12 cellular contexts compared by ENCODE assay signal in genomic region chr2:227655454-227655853, GRCh38. TPM values are rescaled to one million over a fixed set of nuclear protein-coding genes. Genes with fewer than 3 reads are reported as not detected.
DNase-seq lines count a peak whose midpoint lies in the region; ATAC-seq, FAIRE-seq and TF ChIP-seq lines count a peak whose summit lies in the region.
"Had no signal": no experiment of that assay in that cellular context is flagged by ENCODE, and none has a peak within 500 bp of the region (broad histone marks: within the 10 kb centered on the region; RNA-seq: fewer than 3 reads in every experiment).

No MANE protein-coding gene starts in this region.

- no peak for TF ChIP-seq CTCF in A549 (IDR thresholded peaks at IDR 0.05)
- TF ChIP-seq CTCF in neural progenitor cell (IDR thresholded peaks at IDR 0.05) = no peak

- no peak overlapping the region for H3K9ac ChIP-seq in GM23248
- no peak overlapping the region for H3K9ac ChIP-seq in neural progenitor cell

- peaks cover 13% of the 10 kb centered on the region; the same call in 1 of the 2 replicates for H3F3A ChIP-seq in GM23248 (ENCODE audit: insufficient read depth)
- H3F3A ChIP-seq in neural progenitor cell (ENCODE audit: low read depth) = no peaks in the 10 kb centered on the region

- H3K79me2 ChIP-seq in GM23248 (ENCODE audit: insufficient read depth) (no peaks in the 10 kb centered on the region), neural progenitor cell (ENCODE audit: low read depth) (no peaks in the 10 kb centered on the region)

- H3K27ac Mint-ChIP-seq in T-cell = no peak overlapping the region
- no peak overlapping the region for H3K27ac Mint-ChIP-seq in neural progenitor cell
- H3K27ac Mint-ChIP-seq in CD8-positive, alpha-beta memory T cell = no peak overlapping the region
- H3K27ac Mint-ChIP-seq: naive thymus-derived CD4-positive, alpha-beta T cell had no signal

- H3K27ac ChIP-seq in A549 (peak overlapping the region; percentile 87 to 89), GM23248 (0 out of 2 replicates have a peak overlapping the region, but pooled peaks have one; percentile 8), neural progenitor cell (no peak overlapping the region)
- H3K27ac ChIP-seq in CD8-positive, alpha-beta memory T cell (ENCODE audit: low read depth, low read length) = no peak overlapping the region
- H3K27ac ChIP-seq: WERI-Rb-1 had no signal

- no peak overlapping the region for H3K4me3 ChIP-seq in A549
- H3K4me3 ChIP-seq in GM23248 = no peak overlapping the region
- no peak overlapping the region for H3K4me3 ChIP-seq in neural progenitor cell
- H3K4me3 ChIP-seq in CD8-positive, alpha-beta memory T cell (ENCODE audit: low read length) = no peak overlapping the region

- POLR2A ChIA-PET in A549 (lab: Yijun Ruan, JAX) (no interaction called here), T-cell (lab: Charles Lee) (no interaction called here)
- POLR2A ChIA-PET in CD8-positive, alpha-beta memory T cell (lab: Charles Lee) = no interaction called here

- no peak overlapping the region for H2AFZ ChIP-seq in GM23248
- no peak overlapping the region for H2AFZ ChIP-seq in neural progenitor cell (replicated peaks)

- H3K9me3 ChIP-seq in A549 (no peaks in the 10 kb centered on the region), GM23248 (ENCODE audit: low read depth) (no peaks in the 10 kb centered on the region), neural progenitor cell (ENCODE audit: low read depth) (no peaks in the 10 kb centered on the region)
- H3K9me3 ChIP-seq in CD8-positive, alpha-beta memory T cell (ENCODE audit: low read length) = no peaks in the 10 kb centered on the region

- H3K4me1 ChIP-seq in A549 = peaks cover 60% of the 10 kb centered on the region
- H3K4me1 ChIP-seq in GM23248 (ENCODE audit: insufficient read depth) = peaks cover 27% of the 10 kb centered on the region
- no peaks in the 10 kb centered on the region for H3K4me1 ChIP-seq in neural progenitor cell
- H3K4me1 ChIP-seq in CD8-positive, alpha-beta memory T cell (ENCODE audit: insufficient read depth, low read length) = no peaks in the 10 kb centered on the region

- 0% methylated on average over 1 of the region's 1 CpG for WGBS in A549 (ENCODE audit: missing lambda C conversion rate)
- whole genome bisulfite sequencing in GM23248 (ENCODE audit: low coverage in 1 of 2, low lambda C conversion rate in 2 of 2, missing lambda C conversion rate in 2 of 2), 2 experiments = 0 to 4% methylated on average over 1 of the region's 1 CpG

- intact Hi-C loops in left ventricle myocardium superior (cut with micrococcal nuclease) = no loop called here

- H3K4me1 Mint-ChIP-seq in T-cell (no peaks in the 10 kb centered on the region), neural progenitor cell (no peaks in the 10 kb centered on the region)
- H3K4me1 Mint-ChIP-seq in CD8-positive, alpha-beta memory T cell = no peaks in the 10 kb centered on the region
- H3K4me1 Mint-ChIP-seq: naive thymus-derived CD4-positive, alpha-beta T cell had no signal

- peak; percentile 73 to 85 for ATAC-seq in A549
- peak; percentile 90 for ATAC-seq in left ventricle myocardium superior
- no peak for ATAC-seq in T-cell (replicated peaks in 1 of 4)
- ATAC-seq: naive thymus-derived CD4-positive, alpha-beta T cell had no signal

- TF ChIP-seq POLR2A in A549 (IDR thresholded peaks at IDR 0.05; ENCODE audit: low read length) = no peak

- H3K9me3 Mint-ChIP-seq in T-cell (no peaks in the 10 kb centered on the region), neural progenitor cell (no peaks in the 10 kb centered on the region)
- H3K9me3 Mint-ChIP-seq in CD8-positive, alpha-beta memory T cell = no peaks in the 10 kb centered on the region
- H3K9me3 Mint-ChIP-seq: naive thymus-derived CD4-positive, alpha-beta T cell had no signal

- in situ Hi-C loops in GM23248 (cut with MboI) = no loop called here

- H3K4me3 Mint-ChIP-seq in T-cell = no peak overlapping the region
- H3K4me3 Mint-ChIP-seq in neural progenitor cell = no peak overlapping the region
- no peak overlapping the region for H3K4me3 Mint-ChIP-seq in CD8-positive, alpha-beta memory T cell
- H3K4me3 Mint-ChIP-seq: naive thymus-derived CD4-positive, alpha-beta T cell had no signal

- no peaks in the 10 kb centered on the region for H3K27me3 ChIP-seq in GM23248 (replicated peaks; ENCODE audit: insufficient read depth)
- H3K27me3 ChIP-seq in neural progenitor cell = no peaks in the 10 kb centered on the region
- H3K27me3 ChIP-seq in CD8-positive, alpha-beta memory T cell (ENCODE audit: insufficient read depth, low read length, poor library complexity, severe bottlenecking) = no peaks in the 10 kb centered on the region

- peak; percentile 98 for FAIRE-seq in A549 (lab: Jason Lieb, UNC)
- FAIRE-seq: H1 had no signal

- H3K27me3 Mint-ChIP-seq in T-cell = peaks cover 2 to 5% of the 10 kb centered on the region in 2 donors
- no peaks in the 10 kb centered on the region for H3K27me3 Mint-ChIP-seq in neural progenitor cell (ENCODE audit: insufficient read depth, low read depth)
- H3K27me3 Mint-ChIP-seq in CD8-positive, alpha-beta memory T cell = peaks cover 4 to 11% of the 10 kb centered on the region in 2 donors

- H3K36me3 ChIP-seq in GM23248 (ENCODE audit: low read depth) (no peaks in the 10 kb centered on the region), neural progenitor cell (no peaks in the 10 kb centered on the region)
- no peaks in the 10 kb centered on the region for H3K36me3 ChIP-seq in CD8-positive, alpha-beta memory T cell (ENCODE audit: insufficient read depth, low read length)
- H3K36me3 ChIP-seq: WERI-Rb-1 had no signal

- no peaks in the 10 kb centered on the region for H4K20me1 ChIP-seq in GM23248 (ENCODE audit: insufficient read depth)
- H4K20me1 ChIP-seq in neural progenitor cell (ENCODE audit: low read depth) = no peaks in the 10 kb centered on the region

- DNase-seq in A549 (ENCODE audit: low read depth in 1 of 2, low spot score in 1 of 2) (peak; percentile 93 to 96), GM23248 (peak; percentile 95), SKM-1 (lab: John Stamatoyannopoulos, UW; ENCODE audit: unreplicated experiment) (peak; percentile 52), left ventricle myocardium superior (no peak), T-cell (no peak), neural progenitor cell (ENCODE audit: low spot score) (no peak)
- DNase-seq in activated CD4-positive, alpha-beta T cell treated with anti-CD3 and anti-CD28 coated beads, Interleukin-2, amount 50 U/mL, for 1 hour = no peak
- no peak for DNase-seq in CD8-positive, alpha-beta memory T cell
- DNase-seq: naive thymus-derived CD4-positive, alpha-beta T cell; WERI-Rb-1 had no signal

- H3K9me2 ChIP-seq in GM23248 (ENCODE audit: insufficient read depth) = no peaks in the 10 kb centered on the region

- CTCF ChIA-PET in A549 (lab: Yijun Ruan, JAX) = no interaction called here
- CTCF ChIA-PET in T-cell (lab: Charles Lee) = no interaction called here
- CTCF ChIA-PET in CD8-positive, alpha-beta memory T cell (lab: Charles Lee) = no interaction called here

- TF ChIP-seq EP300 in A549 (IDR thresholded peaks at IDR 0.05) = peak; percentile 82 to 86; a peak in 3 of 5 replicates

- H3K4me2 ChIP-seq in A549 (peak overlapping the region; percentile 61), GM23248 (ENCODE audit: unreplicated experiment) (no peak overlapping the region), neural progenitor cell (no peak overlapping the region)

- TF ChIP-seq RAD21 in A549 (conservative IDR thresholded peaks at IDR 0.05 in 1 of 2, IDR thresholded peaks at IDR 0.05 in 1 of 2) = no peak; a peak in 1 of 5 replicates

- H3K36me3 Mint-ChIP-seq in T-cell = no peaks in the 10 kb centered on the region
- no peaks in the 10 kb centered on the region for H3K36me3 Mint-ChIP-seq in neural progenitor cell
- H3K36me3 Mint-ChIP-seq in CD8-positive, alpha-beta memory T cell = no peaks in the 10 kb centered on the region
- H3K36me3 Mint-ChIP-seq: naive thymus-derived CD4-positive, alpha-beta T cell had no signal

RNA-seq across cellular contexts. Expression of gene SCYGR5, which starts 11.2 kb away (rescaled TPM):
- polyA plus RNA-seq in A549 (2011; rRNA removed) (not detected in 2 replicates), A549 (2017; fragmentation: RNase III; extraction: RNeasy Plus Mini Kit Qiagen cat#74134 plus additional on column Dnase treatment) (not detected in 3 replicates), GM23248 (2016; fragmentation: Nextera tagmentation; extraction: Ambion mirVana) (not detected in 2 replicates)
- polyA plus RNA-seq in A549 (2012; cell fraction: cytosol; rRNA removed) = not detected in 2 replicates
- not detected in 2 replicates for polyA plus RNA-seq in A549 (2012; cell fraction: nucleus; rRNA removed)
- polyA minus RNA-seq in A549 (2011; rRNA and poly(A)+ RNA removed) = not detected in 2 replicates
- total RNA-seq in GM23248 (2014; rRNA removed; shearing (Covaris generic)) = not detected in 2 replicates
- total RNA-seq in left ventricle myocardium superior (not detected), T-cell (not detected), neural progenitor cell (ENCODE audit: low replicate concordance) (not detected in 2 replicates)
- not detected for total RNA-seq in CD8-positive, alpha-beta memory T cell
- polyA plus RNA-seq in CD8-positive, alpha-beta memory T cell = not detected
- total RNA-seq: cerebellum; H1; naive thymus-derived CD4-positive, alpha-beta T cell had no signal
- polyA plus RNA-seq: H1; naive thymus-derived CD4-positive, alpha-beta T cell had no signal

RNA-seq across cellular contexts. Expression of gene SCYGR4, which starts 38.2 kb away (rescaled TPM):
- not detected in 2 replicates for polyA plus RNA-seq in A549 (2011; rRNA removed)
- polyA plus RNA-seq in A549 (2012; cell fraction: cytosol; rRNA removed) = not detected in 2 replicates
- 0.06 TPM in 2 replicates for polyA plus RNA-seq in A549 (2012; cell fraction: nucleus; rRNA removed)
- not detected in 3 replicates for polyA plus RNA-seq in A549 (2017; fragmentation: RNase III; extraction: RNeasy Plus Mini Kit Qiagen cat#74134 plus additional on column Dnase treatment)
- not detected in 2 replicates for polyA minus RNA-seq in A549 (2011; rRNA and poly(A)+ RNA removed)
- not detected in 2 replicates for total RNA-seq in GM23248 (2014; rRNA removed; shearing (Covaris generic))
- polyA plus RNA-seq in GM23248 (2016; fragmentation: Nextera tagmentation; extraction: Ambion mirVana) = not detected in 2 replicates
- not detected for total RNA-seq in left ventricle myocardium superior
- total RNA-seq in T-cell = not detected
- total RNA-seq in neural progenitor cell (ENCODE audit: low replicate concordance) = not detected in 2 replicates
- not detected for total RNA-seq in CD8-positive, alpha-beta memory T cell
- not detected for polyA plus RNA-seq in CD8-positive, alpha-beta memory T cell
- total RNA-seq: cerebellum; H1; naive thymus-derived CD4-positive, alpha-beta T cell had no signal
- polyA plus RNA-seq: H1; naive thymus-derived CD4-positive, alpha-beta T cell had no signal

RNA-seq across cellular contexts. Expression of gene SCYGR3, which starts 40.8 kb away (rescaled TPM):
- polyA plus RNA-seq in A549 (2011; rRNA removed) = not detected in 2 replicates
- not detected in 2 replicates for polyA plus RNA-seq in A549 (2012; cell fraction: cytosol; rRNA removed)
- polyA plus RNA-seq in A549 (2012; cell fraction: nucleus; rRNA removed) = not detected in 2 replicates
- not detected in 3 replicates for polyA plus RNA-seq in A549 (2017; fragmentation: RNase III; extraction: RNeasy Plus Mini Kit Qiagen cat#74134 plus additional on column Dnase treatment)
- polyA minus RNA-seq in A549 (2011; rRNA and poly(A)+ RNA removed) = not detected in 2 replicates
- total RNA-seq in GM23248 (2014; rRNA removed; shearing (Covaris generic)) = not detected in 2 replicates
- polyA plus RNA-seq in GM23248 (2016; fragmentation: Nextera tagmentation; extraction: Ambion mirVana) = not detected in 2 replicates
- total RNA-seq in left ventricle myocardium superior = not detected
- not detected for total RNA-seq in T-cell
- not detected in 2 replicates for total RNA-seq in neural progenitor cell (ENCODE audit: low replicate concordance)
- total RNA-seq in CD8-positive, alpha-beta memory T cell = not detected
- polyA plus RNA-seq in CD8-positive, alpha-beta memory T cell = not detected
- total RNA-seq: cerebellum; H1; naive thymus-derived CD4-positive, alpha-beta T cell had no signal
- polyA plus RNA-seq: H1; naive thymus-derived CD4-positive, alpha-beta T cell had no signal

RNA-seq across cellular contexts. Expression of gene SCYGR2, which starts 56.8 kb away (rescaled TPM):
- not detected in 2 replicates for polyA plus RNA-seq in A549 (2011; rRNA removed)
- not detected in 2 replicates for polyA plus RNA-seq in A549 (2012; cell fraction: cytosol; rRNA removed)
- polyA plus RNA-seq in A549 (2012; cell fraction: nucleus; rRNA removed) = 1.9 TPM in 1 of 2 replicates, not detected in the other
- not detected in 3 replicates for polyA plus RNA-seq in A549 (2017; fragmentation: RNase III; extraction: RNeasy Plus Mini Kit Qiagen cat#74134 plus additional on column Dnase treatment)
- polyA minus RNA-seq in A549 (2011; rRNA and poly(A)+ RNA removed) = not detected in 2 replicates
- not detected in 2 replicates for total RNA-seq in GM23248 (2014; rRNA removed; shearing (Covaris generic))
- not detected in 2 replicates for polyA plus RNA-seq in GM23248 (2016; fragmentation: Nextera tagmentation; extraction: Ambion mirVana)
- not detected for total RNA-seq in left ventricle myocardium superior
- not detected for total RNA-seq in T-cell
- not detected in 2 replicates for total RNA-seq in neural progenitor cell (ENCODE audit: low replicate concordance)
- not detected for total RNA-seq in CD8-positive, alpha-beta memory T cell
- not detected for polyA plus RNA-seq in CD8-positive, alpha-beta memory T cell
- total RNA-seq: cerebellum; H1; naive thymus-derived CD4-positive, alpha-beta T cell had no signal
- polyA plus RNA-seq: H1; naive thymus-derived CD4-positive, alpha-beta T cell had no signal

Comparison
In these comparisons a context has a peak if more than half of its experiments do, and no peak if none do; other contexts are left out.
1. ATAC-seq: peak in A549 (2 of 2) and left ventricle myocardium superior (single experiment); none in T-cell (0 of 4).
2. DNase-seq: peak in A549 (2 of 2), GM23248 (single experiment) and SKM-1 (single experiment); none in left ventricle myocardium superior (single experiment), T-cell (0 of 34), neural progenitor cell (single experiment), activated CD4-positive, alpha-beta T cell treated with anti-CD3 and anti-CD28 coated beads, Interleukin-2, amount 50 U/mL, for 1 hour (single experiment) and CD8-positive, alpha-beta memory T cell (0 of 5).
3. H3K27ac ChIP-seq: peak in A549 (2 of 2) and GM23248 (single experiment); none in neural progenitor cell (single experiment) and CD8-positive, alpha-beta memory T cell (single experiment).